36 cellular contexts compared by ENCODE assay signal in genomic region chr3:133781570-133781969, GRCh38. TPM values are rescaled to one million over a fixed set of nuclear protein-coding genes. Genes with fewer than 3 reads are reported as not detected.
"Had no signal": no experiment of that assay in that cellular context is flagged by ENCODE, and none has a peak within 500 bp of the region (broad histone marks: within the 10 kb centered on the region; RNA-seq: fewer than 3 reads in every experiment).

No MANE protein-coding gene starts in this region.

- H3K27ac ChIP-seq: KMS-11 had no signal

- H3K9me3 ChIP-seq: MG63 had no signal

- H3K36me3 ChIP-seq: MG63 had no signal

- H3K4me3 ChIP-seq: MG63 had no signal

- H3K4me2 ChIP-seq: KMS-11 had no signal

- H3K9ac ChIP-seq: KMS-11 had no signal

- DNase-seq: Karpas-422, Kasumi-1, MG63, MM.1S, MV-4-11, NCI-H1048, NCI-H1092, NCI-H1092 treated with DMSO at 0.1 percent for 48 hours, NCI-H1105, NCI-H1105 treated with DMSO at 0.1 percent for 48 hours, NCI-H1417, NCI-H1417 treated with DMSO at 0.1 percent for 48 hours, NCI-H1436, NCI-H1436 treated with DMSO at 0.1 percent for 48 hours, NCI-H146, NCI-H1694, NCI-H1694 treated with DMSO at 0.1 percent for 48 hours, NCI-H187, NCI-H187 treated with DMSO at 0.1 percent for 48 hours, NCI-H1930, NCI-H2029, NCI-H2029 treated with DMSO at 0.1 percent for 48 hours, NCI-H2081, NCI-H2081 treated with DMSO at 0.1 percent for 48 hours, NCI-H2107, NCI-H2171, NCI-H2171 treated with DMSO at 0.1 percent for 48 hours, NCI-H2227 treated with DMSO at 0.1 percent for 48 hours, NCI-H226, NCI-H345, NCI-H446, NCI-H446 treated with DMSO at 0.1 percent for 48 hours, NCI-H510A had no signal

RNA-seq across cellular contexts. Expression of gene TF, which starts 35.4 kb away (rescaled TPM):
- total RNA-seq: LHCN-M2, M059J had no signal
